In the genomic region with DNA sequence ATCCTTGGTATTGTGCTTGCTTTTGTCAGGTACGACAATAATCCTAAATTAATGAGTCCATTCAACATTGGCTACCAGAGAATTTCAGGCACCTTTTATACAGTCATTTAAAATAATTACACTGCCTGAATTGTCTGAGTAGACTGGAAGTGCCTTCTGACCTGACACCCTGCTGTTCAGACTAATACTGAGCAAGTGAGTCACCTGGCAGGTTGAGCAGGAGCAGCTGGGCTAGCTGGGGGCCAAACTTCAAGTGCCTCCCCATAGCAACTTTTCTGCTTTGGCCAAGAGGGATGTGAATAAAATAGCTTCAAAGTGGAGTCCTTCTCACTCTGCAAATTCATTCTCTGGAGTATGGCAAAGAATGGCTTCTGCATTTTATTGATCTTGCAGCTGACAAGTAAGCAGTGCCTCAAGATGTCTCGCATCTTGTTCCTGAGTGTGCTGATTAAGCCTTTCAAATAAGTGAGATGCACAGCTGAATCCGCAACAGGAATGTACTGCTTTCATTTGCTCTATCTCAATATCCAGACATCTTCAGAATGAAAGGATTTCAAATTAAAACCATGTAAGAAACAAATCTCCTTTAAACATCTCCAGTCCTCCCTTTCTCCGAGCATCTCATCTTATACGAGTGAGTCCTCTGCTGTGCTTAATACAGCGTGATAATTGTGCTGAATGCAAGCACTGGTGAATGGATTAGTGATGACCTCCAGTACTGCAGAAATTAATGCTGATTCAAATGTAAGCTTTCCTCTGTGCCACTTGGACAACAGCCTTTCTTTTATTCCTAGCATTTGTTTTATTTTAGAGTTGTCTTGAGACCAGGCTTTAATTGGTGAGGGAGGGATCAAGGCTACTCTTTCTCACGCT, we compare ENCODE assay signal across 15 cellular contexts.
DNase-seq lines count a peak whose midpoint lies in the region; FAIRE-seq and TF ChIP-seq lines count a peak whose summit lies in the region.
"Had no signal": no experiment of that assay in that cellular context is flagged by ENCODE, and none has a peak within 500 bp of the region (broad histone marks: within the 10 kb centered on the region; RNA-seq: fewer than 3 reads in every experiment).

No MANE protein-coding gene starts in this region.

- TF ChIP-seq CTCF in WERI-Rb-1 (IDR thresholded peaks at IDR 0.05; ENCODE audit: low read depth, low read length) (no peak), sigmoid colon (IDR thresholded peaks at IDR 0.05) (no peak)

- no peaks in the 10 kb centered on the region for H3K36me3 ChIP-seq in WERI-Rb-1
- H3K36me3 ChIP-seq in small intestine (ENCODE audit: control insufficient read depth in 2 of 2, insufficient read depth in 2 of 2, low read length in 2 of 2): no peaks in the 10 kb centered on the region
- no peaks in the 10 kb centered on the region for H3K36me3 ChIP-seq in sigmoid colon
- H3K36me3 ChIP-seq: heart right ventricle, upper lobe of right lung had no signal

- H3K27ac ChIP-seq in WERI-Rb-1 (no peak overlapping the region; the same call in 1 of the 2 replicates), small intestine (ENCODE audit: low read depth in 1 of 2, low read length in 1 of 2) (no peak overlapping the region), sigmoid colon (no peak overlapping the region)
- H3K27ac ChIP-seq: heart right ventricle, upper lobe of right lung had no signal

- intact Hi-C loops in posterior vena cava (cut with DNase I) (no loop called here), sigmoid colon (cut with DNase I) (no loop called here)

- H3K27me3 ChIP-seq in WERI-Rb-1 (ENCODE audit: insufficient read depth, low read depth, severe bottlenecking) (no peaks in the 10 kb centered on the region), small intestine (ENCODE audit: control insufficient read depth in 2 of 2, insufficient read depth in 2 of 2, low read length in 2 of 2) (no peaks in the 10 kb centered on the region), sigmoid colon (no peaks in the 10 kb centered on the region)
- H3K27me3 ChIP-seq: heart right ventricle, upper lobe of right lung had no signal

- 67 to 79% (median 74%) methylated on average over 7 of the region's 7 CpGs for WGBS in small intestine, 3 donors
- WGBS in sigmoid colon, 2 donors: 88 to 91% methylated on average over 7 of the region's 7 CpGs

- no peaks in the 10 kb centered on the region for H3K9me3 ChIP-seq in WERI-Rb-1 (ENCODE audit: severe bottlenecking)
- no peaks in the 10 kb centered on the region for H3K9me3 ChIP-seq in small intestine (ENCODE audit: control insufficient read depth, low read depth)
- H3K9me3 ChIP-seq in sigmoid colon: no peaks in the 10 kb centered on the region
- H3K9me3 ChIP-seq: heart right ventricle, upper lobe of right lung had no signal

- TF ChIP-seq EP300 in sigmoid colon (IDR thresholded peaks at IDR 0.05): no peak

- H3K4me3 ChIP-seq in WERI-Rb-1 (ENCODE audit: low read depth, low read length): no peak overlapping the region
- H3K4me3 ChIP-seq in small intestine (ENCODE audit: low read depth in 1 of 2, low read length in 2 of 2): no peak overlapping the region
- H3K4me3 ChIP-seq in sigmoid colon: no peak overlapping the region
- H3K4me3 ChIP-seq: GM12878, heart right ventricle, upper lobe of right lung had no signal

- TF ChIP-seq POLR2A in GM12892 (IDR thresholded peaks at IDR 0.05; ENCODE audit: low read depth, low read length) (no peak), sigmoid colon (IDR thresholded peaks at IDR 0.05) (no peak)

- H3K4me1 ChIP-seq in small intestine (ENCODE audit: control insufficient read depth in 2 of 2, insufficient read depth in 1 of 2, low read depth in 1 of 2, low read length in 1 of 2) (no peaks in the 10 kb centered on the region), sigmoid colon (no peaks in the 10 kb centered on the region)
- H3K4me1 ChIP-seq: heart right ventricle, upper lobe of right lung had no signal

- DNase-seq in EH (ENCODE audit: low read depth) (peak; percentile 6), NCI-H146 (lab: John Stamatoyannopoulos, UW) (peak; percentile 92), WERI-Rb-1 (peak; percentile 26), iPS-NIHi11 (ENCODE audit: low spot score) (peak; percentile 35), small intestine (no peak), posterior vena cava (ENCODE audit: low spot score) (no peak), GM12892 (ENCODE audit: insufficient read length) (no peak), sigmoid colon (no peak)
- DNase-seq: activated CD4-positive, alpha-beta memory T cell treated with anti-CD3 and anti-CD28 coated beads for 36 hours; activated naive CD4-positive, alpha-beta T cell treated with anti-CD3 and anti-CD28 coated beads, Interleukin-2, amount 50 U/mL, for 16 hours; heart right ventricle; NCI-H526; upper lobe of right lung had no signal

- no peak for FAIRE-seq in small intestine (lab: Jason Lieb, UNC)
- FAIRE-seq in GM12892 (lab: Jason Lieb, UNC): no peak
- FAIRE-seq: GM12878, HTR-8/SVneo had no signal

Comparison
In these comparisons a context has a peak if more than half of its experiments do, and no peak if none do; other contexts are left out.
1. DNase-seq: peak in EH (single experiment), NCI-H146 (single experiment), WERI-Rb-1 (single experiment) and iPS-NIHi11 (single experiment); none in small intestine (single experiment), posterior vena cava (single experiment), GM12892 (single experiment) and sigmoid colon (single experiment).